In genomic region chr10:131088619-131089018, GRCh38 we compare ENCODE assay signal across 1 cellular context.
TF ChIP-seq lines count a peak whose summit lies in the region.

No MANE protein-coding gene starts in this region.

TF ChIP-seq in K562, 482 proteins besides CTCF, POLR2A, EP300 and RAD21 (continued from another document):
- TF ChIP-seq CBX3 (IDR thresholded peaks at IDR 0.05; ENCODE audit: borderline replicate concordance in 1 of 2, low read length in 2 of 2), result peak in 1 of 2 experiments; percentile 85; a peak in 2 of 3 replicates
- 0 out of 2 replicates have a peak, but pooled peaks have one; percentile 45 for TF ChIP-seq ZNF175 (CRISPR knock-in tag; IDR thresholded peaks at IDR 0.05; ENCODE audit: low read depth)
- TF ChIP-seq, protein P1, sequence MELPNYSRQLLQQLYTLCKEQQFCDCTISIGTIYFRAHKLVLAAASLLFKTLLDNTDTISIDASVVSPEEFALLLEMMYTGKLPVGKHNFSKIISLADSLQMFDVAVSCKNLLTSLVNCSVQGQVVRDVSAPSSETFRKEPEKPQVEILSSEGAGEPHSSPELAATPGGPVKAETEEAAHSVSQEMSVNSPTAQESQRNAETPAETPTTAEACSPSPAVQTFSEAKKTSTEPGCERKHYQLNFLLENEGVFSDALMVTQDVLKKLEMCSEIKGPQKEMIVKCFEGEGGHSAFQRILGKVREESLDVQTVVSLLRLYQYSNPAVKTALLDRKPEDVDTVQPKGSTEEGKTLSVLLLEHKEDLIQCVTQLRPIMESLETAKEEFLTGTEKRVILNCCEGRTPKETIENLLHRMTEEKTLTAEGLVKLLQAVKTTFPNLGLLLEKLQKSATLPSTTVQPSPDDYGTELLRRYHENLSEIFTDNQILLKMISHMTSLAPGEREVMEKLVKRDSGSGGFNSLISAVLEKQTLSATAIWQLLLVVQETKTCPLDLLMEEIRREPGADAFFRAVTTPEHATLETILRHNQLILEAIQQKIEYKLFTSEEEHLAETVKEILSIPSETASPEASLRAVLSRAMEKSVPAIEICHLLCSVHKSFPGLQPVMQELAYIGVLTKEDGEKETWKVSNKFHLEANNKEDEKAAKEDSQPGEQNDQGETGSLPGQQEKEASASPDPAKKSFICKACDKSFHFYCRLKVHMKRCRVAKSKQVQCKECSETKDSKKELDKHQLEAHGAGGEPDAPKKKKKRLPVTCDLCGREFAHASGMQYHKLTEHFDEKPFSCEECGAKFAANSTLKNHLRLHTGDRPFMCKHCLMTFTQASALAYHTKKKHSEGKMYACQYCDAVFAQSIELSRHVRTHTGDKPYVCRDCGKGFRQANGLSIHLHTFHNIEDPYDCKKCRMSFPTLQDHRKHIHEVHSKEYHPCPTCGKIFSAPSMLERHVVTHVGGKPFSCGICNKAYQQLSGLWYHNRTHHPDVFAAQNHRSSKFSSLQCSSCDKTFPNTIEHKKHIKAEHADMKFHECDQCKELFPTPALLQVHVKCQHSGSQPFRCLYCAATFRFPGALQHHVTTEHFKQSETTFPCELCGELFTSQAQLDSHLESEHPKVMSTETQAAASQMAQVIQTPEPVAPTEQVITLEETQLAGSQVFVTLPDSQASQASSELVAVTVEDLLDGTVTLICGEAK (IDR thresholded peaks at IDR 0.05), result peak; percentile 84
- TF ChIP-seq, protein P1 (CRISPR knock-in tag; IDR thresholded peaks at IDR 0.05), result no peak
- TF ChIP-seq HCFC1 (IDR thresholded peaks at IDR 0.05; ENCODE audit: low read depth, low read length), result peak; percentile 19; the same call in 1 of the 2 replicates
- TF ChIP-seq ZBTB34 (CRISPR knock-in tag; IDR thresholded peaks at IDR 0.05), result no peak
- TF ChIP-seq JUN (IDR thresholded peaks at IDR 0.05; ENCODE audit: borderline replicate concordance, low read depth, low read length), result peak; percentile 47; the same call in 1 of the 2 replicates
- TF ChIP-seq JUN (CRISPR knock-in tag; IDR thresholded peaks at IDR 0.05; ENCODE audit: borderline replicate concordance), result no peak
- TF ChIP-seq E2F8 (IDR thresholded peaks at IDR 0.05; ENCODE audit: low read depth, partially characterized antibody), result peak; percentile 29
- TF ChIP-seq CTCFL (IDR thresholded peaks at IDR 0.05; ENCODE audit: borderline replicate concordance, insufficient read depth, low read depth, low read length, poor library complexity, severe bottlenecking), result peak; percentile 88
- TF ChIP-seq PHF20 (IDR thresholded peaks at IDR 0.05; ENCODE audit: partially characterized antibody), result peak; percentile 54
- TF ChIP-seq, protein P2, sequence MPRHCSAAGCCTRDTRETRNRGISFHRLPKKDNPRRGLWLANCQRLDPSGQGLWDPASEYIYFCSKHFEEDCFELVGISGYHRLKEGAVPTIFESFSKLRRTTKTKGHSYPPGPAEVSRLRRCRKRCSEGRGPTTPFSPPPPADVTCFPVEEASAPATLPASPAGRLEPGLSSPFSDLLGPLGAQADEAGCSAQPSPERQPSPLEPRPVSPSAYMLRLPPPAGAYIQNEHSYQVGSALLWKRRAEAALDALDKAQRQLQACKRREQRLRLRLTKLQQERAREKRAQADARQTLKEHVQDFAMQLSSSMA (CRISPR knock-in tag; IDR thresholded peaks at IDR 0.05), result no peak
- TF ChIP-seq CREM (IDR thresholded peaks at IDR 0.05; ENCODE audit: low read depth), result peak; percentile 96
- TF ChIP-seq ELF1 (tag; IDR thresholded peaks at IDR 0.05), result peak; percentile 76
